ENCODE assay signal across 33 cellular contexts in genomic region chr6:23672737-23673136, GRCh38.
"Had no signal": no experiment of that assay in that cellular context is flagged by ENCODE, and none has a peak within 500 bp of the region (broad histone marks: within the 10 kb centered on the region; RNA-seq: fewer than 3 reads in every experiment).

No MANE protein-coding gene starts in this region.

- H3K4me3 ChIP-seq: adrenal gland, ascending aorta, body of pancreas, breast epithelium, cardiac muscle cell had no signal

- H3K27ac ChIP-seq: adrenal gland, ascending aorta, body of pancreas, brain microvascular endothelial cell, breast epithelium, cardiac muscle cell had no signal

- H3K27me3 ChIP-seq: adrenal gland, ascending aorta, body of pancreas, brain microvascular endothelial cell, breast epithelium, cardiac muscle cell had no signal

- DNase-seq: activated effector memory CD4-positive, alpha-beta T cell treated with anti-CD3 and anti-CD28 coated beads, Interleukin-2, amount 50 U/mL, for 16 hours; activated effector memory CD4-positive, alpha-beta T cell treated with Interleukin-2 at 50 U/mL for 16 hours; activated gamma-delta T cell; activated gamma-delta T cell treated with Interleukin-2 at 50 U/mL for 16 hours; activated naive CD4-positive, alpha-beta T cell; activated naive CD4-positive, alpha-beta T cell treated with anti-CD3 and anti-CD28 coated beads for 36 hours; activated naive CD4-positive, alpha-beta T cell treated with anti-CD3 and anti-CD28 coated beads, Interleukin-2, amount 10 ng/mL, durations not matched to agents 7 days and 5 days; activated naive CD4-positive, alpha-beta T cell treated with anti-CD3 and anti-CD28 coated beads, Interleukin-2, amount 50 U/mL, for 16 hours; activated naive CD4-positive, alpha-beta T cell treated with Interleukin-2 at 50 U/mL for 16 hours; activated naive CD8-positive, alpha-beta T cell treated with anti-CD3 and anti-CD28 coated beads for 36 hours; activated naive CD8-positive, alpha-beta T cell treated with anti-CD3 and anti-CD28 coated beads, Interleukin-2, amount 10 ng/mL, durations not matched to agents 7 days and 5 days; activated naive CD8-positive, alpha-beta T cell treated with anti-CD3 and anti-CD28 coated beads, Interleukin-2, amount 50 U/mL, for 24 hours; activated T-cell treated with anti-CD3 and anti-CD28 coated beads, Interleukin-2, amount 50 U/mL, for 24 hours; activated T-cell treated with anti-CD3 and anti-CD28 coated beads, Interleukin-2, amount 50 U/mL, for 4 hours; activated T-cell treated with anti-CD3 and anti-CD28 coated beads, Interleukin-2, amount 50 U/mL, for 48 hours; activated T-cell treated with anti-CD3 and anti-CD28 coated beads, Interleukin-2, amount 50 U/mL, for 72 hours; adrenal gland; amniotic stem cell; amygdala; anterior cingulate cortex; aorta; body of pancreas; brain microvascular endothelial cell; caudate nucleus; central memory CD4-positive, alpha-beta T cell; cerebellar nuclear complex had no signal

- H3K4me1 ChIP-seq: adrenal gland, ascending aorta, body of pancreas, breast epithelium had no signal

- H3K36me3 ChIP-seq: adrenal gland, ascending aorta, brain microvascular endothelial cell, breast epithelium, cardiac muscle cell had no signal

- ATAC-seq: activated naive CD4-positive, alpha-beta T cell treated with anti-CD3 and anti-CD28 coated beads, Interleukin-2, amount 50 U/mL, for 72 hours; activated naive CD8-positive, alpha-beta T cell treated with anti-CD3 and anti-CD28 coated beads, Interleukin-2, amount 50 U/mL, for 24 hours; activated T-cell treated with anti-CD3 and anti-CD28 coated beads, Interleukin-2, amount 50 U/mL, for 4 hours; activated T-cell treated with anti-CD3 and anti-CD28 coated beads, Interleukin-2, amount 50 U/mL, for 72 hours; activated T-helper 17 cell treated with anti-CD3 and anti-CD28 coated beads, Interleukin-2, amount 50 U/mL, for 72 hours; body of pancreas had no signal

- FAIRE-seq: astrocyte, colon had no signal
